In the genomic region with DNA sequence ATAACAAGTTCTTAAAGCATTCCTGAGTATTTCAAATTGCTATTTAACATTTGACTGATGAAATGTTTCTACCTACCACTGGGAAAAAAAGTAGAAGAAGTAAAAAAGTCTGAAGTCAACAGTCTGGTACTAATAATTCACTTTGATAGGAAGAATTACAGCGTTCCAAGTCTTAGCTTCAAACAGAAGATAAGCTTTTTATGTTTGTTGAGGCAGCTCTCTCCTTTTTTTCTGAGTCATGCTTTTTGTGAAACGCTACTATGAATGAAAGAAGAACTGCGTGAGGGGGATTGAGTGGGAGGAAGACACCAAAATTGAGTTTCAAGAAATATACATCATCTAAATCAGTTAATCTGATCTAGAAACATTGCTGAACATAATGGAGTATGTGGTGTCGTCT, we compare ENCODE assay signal across 26 cellular contexts. TPM values are rescaled to one million over a fixed set of nuclear protein-coding genes. Genes with fewer than 3 reads are reported as not detected.
"Had no signal": no experiment of that assay in that cellular context is flagged by ENCODE, and none has a peak within 500 bp of the region (broad histone marks: within the 10 kb centered on the region; RNA-seq: fewer than 3 reads in every experiment).

No MANE protein-coding gene starts in this region.

- H3K4me1 ChIP-seq: esophagus muscularis mucosa, gastrocnemius medialis, lower lobe of right lung, prostate gland, right atrium auricular region, stomach, thyroid gland had no signal

- H3K36me3 Mint-ChIP-seq: natural killer cell; stimulated activated effector memory CD8-positive, alpha-beta T cell treated with anti-CD3 and anti-CD28 coated beads, Interleukin-12 subunit alpha, Interleukin-12 subunit beta, amount 100 ng/mL, for 72 hours had no signal

- H3K27ac Mint-ChIP-seq: endodermal cell; natural killer cell; stimulated activated effector memory CD8-positive, alpha-beta T cell treated with anti-CD3 and anti-CD28 coated beads, Interleukin-12 subunit alpha, Interleukin-12 subunit beta, amount 100 ng/mL, for 72 hours had no signal

- H3K27ac ChIP-seq: dorsolateral prefrontal cortex, epithelial cell of prostate, esophagus muscularis mucosa, gastrocnemius medialis, lower lobe of right lung, prostate gland, right atrium auricular region, stomach, thyroid gland had no signal

- H3K4me3 Mint-ChIP-seq: endodermal cell; natural killer cell; neural crest cell; stimulated activated effector memory CD8-positive, alpha-beta T cell treated with anti-CD3 and anti-CD28 coated beads, Interleukin-12 subunit alpha, Interleukin-12 subunit beta, amount 100 ng/mL, for 72 hours had no signal

- H3K4me1 Mint-ChIP-seq: natural killer cell; stimulated activated effector memory CD8-positive, alpha-beta T cell treated with anti-CD3 and anti-CD28 coated beads, Interleukin-12 subunit alpha, Interleukin-12 subunit beta, amount 100 ng/mL, for 72 hours had no signal

- DNase-seq: dorsolateral prefrontal cortex; effector CD4-positive, alpha-beta T cell; endodermal cell; foreskin fibroblast; gastrocnemius medialis; head of caudate nucleus; left ventricle myocardium superior; lower lobe of right lung; natural killer cell; stimulated activated CD4-positive, alpha-beta T cell treated with anti-CD3 and anti-CD28 coated beads, Interleukin-2, amount 100 ng/mL, for 24 hours; stimulated activated CD4-positive, alpha-beta T cell treated with anti-CD3 and anti-CD28 coated beads, Interleukin-4, amount 100 ng/mL, for 24 hours; stimulated activated naive CD4-positive, alpha-beta T cell treated with Interleukin-2 at 50 U/mL for 16 hours; stomach; thyroid gland; trophoblast cell had no signal

- ATAC-seq: gastrocnemius medialis; left ventricle myocardium superior; lower lobe of right lung; natural killer cell; sciatic nerve; stimulated activated effector memory CD8-positive, alpha-beta T cell treated with anti-CD3 and anti-CD28 coated beads, Interleukin-12 subunit alpha, Interleukin-12 subunit beta, amount 100 ng/mL, for 72 hours had no signal

- H3K9me3 Mint-ChIP-seq: endodermal cell; stimulated activated effector memory CD8-positive, alpha-beta T cell treated with anti-CD3 and anti-CD28 coated beads, Interleukin-12 subunit alpha, Interleukin-12 subunit beta, amount 100 ng/mL, for 72 hours had no signal

- H3K4me3 ChIP-seq: dorsolateral prefrontal cortex, esophagus muscularis mucosa, gastrocnemius medialis, lower lobe of right lung, prostate gland, right atrium auricular region, stomach, thyroid gland had no signal

- H3K27me3 ChIP-seq: esophagus muscularis mucosa, gastrocnemius medialis, right atrium auricular region, stomach, thyroid gland had no signal

- FAIRE-seq: colon, keratinocyte had no signal

- H3K36me3 ChIP-seq: esophagus muscularis mucosa, gastrocnemius medialis, lower lobe of right lung, prostate gland, right atrium auricular region, stomach, thyroid gland had no signal

- H3K9me3 ChIP-seq: esophagus muscularis mucosa, gastrocnemius medialis, lower lobe of right lung, prostate gland, right atrium auricular region, stomach, thyroid gland had no signal

RNA-seq across cellular contexts. Expression of a gene that starts 13.0 kb away (rescaled TPM):
- total RNA-seq: fibroblast of lung, mononuclear cell had no signal
- polyA plus RNA-seq: keratinocyte had no signal
